ENCODE assay signal across 15 cellular contexts in the genomic region with DNA sequence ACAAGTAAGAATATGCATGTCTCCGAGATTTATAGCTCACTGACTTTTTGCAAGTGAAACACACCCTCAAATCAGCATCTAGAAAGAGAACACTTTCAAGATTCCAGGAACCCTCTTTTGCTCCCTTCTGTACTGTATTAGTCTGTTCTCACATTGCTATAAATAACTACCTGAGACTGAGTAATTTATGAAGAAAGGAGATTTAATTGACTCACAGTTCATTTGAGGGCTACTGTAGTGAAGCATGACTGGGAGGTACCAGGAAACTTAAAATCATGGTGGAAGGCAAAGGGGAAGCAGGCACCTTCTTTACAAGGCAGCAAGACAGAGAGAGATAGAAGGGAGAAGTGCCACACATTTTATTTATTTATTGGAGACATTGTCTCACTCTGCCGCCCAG.
DNase-seq lines count a peak whose midpoint lies in the region; ATAC-seq and TF ChIP-seq lines count a peak whose summit lies in the region.
"Had no signal": no experiment of that assay in that cellular context is flagged by ENCODE, and none has a peak within 500 bp of the region (broad histone marks: within the 10 kb centered on the region; RNA-seq: fewer than 3 reads in every experiment).

No MANE protein-coding gene starts in this region.

- no peaks in the 10 kb centered on the region for H3K9me3 Mint-ChIP-seq in activated CD8-positive, alpha-beta memory T cell treated with anti-CD3 and anti-CD28 coated beads, Interleukin-2, amount 10 ng/mL, durations not matched to agents 7 days and 5 days (ENCODE audit: low read depth)
- H3K9me3 Mint-ChIP-seq in CD8-positive, alpha-beta memory T cell, result no peaks in the 10 kb centered on the region
- H3K9me3 Mint-ChIP-seq in activated T-helper 17 cell treated with anti-CD3 and anti-CD28 coated beads, Interleukin-2, amount 50 U/mL, for 72 hours, result no peaks in the 10 kb centered on the region
- no peaks in the 10 kb centered on the region for H3K9me3 Mint-ChIP-seq in natural killer cell

- peaks cover 72% of the 10 kb centered on the region for H3K36me3 Mint-ChIP-seq in activated CD8-positive, alpha-beta memory T cell treated with anti-CD3 and anti-CD28 coated beads, Interleukin-2, amount 10 ng/mL, durations not matched to agents 7 days and 5 days
- H3K36me3 Mint-ChIP-seq in CD8-positive, alpha-beta memory T cell, result peaks cover 19 to 87% (median 30%) of the 10 kb centered on the region in 3 donors
- peaks cover 79% of the 10 kb centered on the region for H3K36me3 Mint-ChIP-seq in activated T-helper 17 cell treated with anti-CD3 and anti-CD28 coated beads, Interleukin-2, amount 50 U/mL, for 72 hours (ENCODE audit: low read depth)
- H3K36me3 Mint-ChIP-seq in natural killer cell, result peaks cover 46% of the 10 kb centered on the region

- no peak for TF ChIP-seq CTCF in natural killer cell (IDR thresholded peaks at IDR 0.05)

- H3K4me1 ChIP-seq in CD8-positive, alpha-beta memory T cell (ENCODE audit: insufficient read depth, low read length), result peaks cover 6% of the 10 kb centered on the region

- no peak overlapping the region for H3K27ac ChIP-seq in CD8-positive, alpha-beta memory T cell (ENCODE audit: low read depth, low read length)
- H3K27ac ChIP-seq: KMS-11 had no signal

- peaks cover 13% of the 10 kb centered on the region for H3K36me3 ChIP-seq in CD8-positive, alpha-beta memory T cell (ENCODE audit: insufficient read depth, low read length)

- H3K9me3 ChIP-seq in CD8-positive, alpha-beta memory T cell (ENCODE audit: low read length), result no peaks in the 10 kb centered on the region

- H3K27me3 Mint-ChIP-seq in activated CD8-positive, alpha-beta memory T cell treated with anti-CD3 and anti-CD28 coated beads, Interleukin-2, amount 10 ng/mL, durations not matched to agents 7 days and 5 days, result no peaks in the 10 kb centered on the region
- H3K27me3 Mint-ChIP-seq in CD8-positive, alpha-beta memory T cell, result no peaks in the 10 kb centered on the region
- no peaks in the 10 kb centered on the region for H3K27me3 Mint-ChIP-seq in activated T-helper 17 cell treated with anti-CD3 and anti-CD28 coated beads, Interleukin-2, amount 50 U/mL, for 72 hours
- no peaks in the 10 kb centered on the region for H3K27me3 Mint-ChIP-seq in natural killer cell (ENCODE audit: low read depth in 2 of 2)

- H3K4me1 Mint-ChIP-seq in activated CD8-positive, alpha-beta memory T cell treated with anti-CD3 and anti-CD28 coated beads, Interleukin-2, amount 10 ng/mL, durations not matched to agents 7 days and 5 days, result peaks cover 8% of the 10 kb centered on the region
- H3K4me1 Mint-ChIP-seq in CD8-positive, alpha-beta memory T cell, result peaks cover 17 to 28% (median 24%) of the 10 kb centered on the region in 3 donors
- H3K4me1 Mint-ChIP-seq in activated T-helper 17 cell treated with anti-CD3 and anti-CD28 coated beads, Interleukin-2, amount 50 U/mL, for 72 hours, result peaks cover 13% of the 10 kb centered on the region
- peaks cover 13 to 19% of the 10 kb centered on the region in 2 donors for H3K4me1 Mint-ChIP-seq in natural killer cell
- H3K4me1 Mint-ChIP-seq: CD14-positive monocyte had no signal

- POLR2A ChIA-PET in CD8-positive, alpha-beta memory T cell (lab: Charles Lee), result no interaction called here

- DNase-seq in activated CD8-positive, alpha-beta memory T cell treated with anti-CD3 and anti-CD28 coated beads, Interleukin-2, amount 10 ng/mL, durations not matched to agents 7 days and 5 days, result no peak
- no peak for DNase-seq in activated CD8-positive, alpha-beta memory T cell treated with anti-CD3 and anti-CD28 coated beads for 24 hours
- no peak for DNase-seq in CD8-positive, alpha-beta memory T cell
- DNase-seq in natural killer cell (no peak), OCI-M2 (lab: John Stamatoyannopoulos, UW; ENCODE audit: unreplicated experiment) (no peak), ureter (ENCODE audit: low spot score) (no peak)
- DNase-seq: H7, NCI-H1105 treated with DMSO at 0.1 percent for 48 hours, NCI-H187 treated with DMSO at 0.1 percent for 48 hours, NCI-H2171 treated with DMSO at 0.1 percent for 48 hours, NCI-H774 had no signal

- H3K27me3 ChIP-seq in CD8-positive, alpha-beta memory T cell (ENCODE audit: insufficient read depth, low read length, poor library complexity, severe bottlenecking), result no peaks in the 10 kb centered on the region

- CTCF ChIA-PET in activated CD8-positive, alpha-beta memory T cell treated with anti-CD3 and anti-CD28 coated beads, Interleukin-2, amount 10 ng/mL, durations not matched to agents 7 days and 5 days (lab: Charles Lee), result no interaction called here
- CTCF ChIA-PET in CD8-positive, alpha-beta memory T cell (lab: Charles Lee), result no interaction called here

- H3K4me3 ChIP-seq in CD8-positive, alpha-beta memory T cell (ENCODE audit: low read length), result no peak overlapping the region

- peak overlapping the region; percentile 4 for H3K27ac Mint-ChIP-seq in activated CD8-positive, alpha-beta memory T cell treated with anti-CD3 and anti-CD28 coated beads, Interleukin-2, amount 10 ng/mL, durations not matched to agents 7 days and 5 days
- H3K27ac Mint-ChIP-seq in CD8-positive, alpha-beta memory T cell, result peak overlapping the region in 6 of 8 donors; percentile 2 to 67 (median 53)
- peak overlapping the region; percentile 64 for H3K27ac Mint-ChIP-seq in activated T-helper 17 cell treated with anti-CD3 and anti-CD28 coated beads, Interleukin-2, amount 50 U/mL, for 72 hours
- H3K27ac Mint-ChIP-seq in natural killer cell, result peak overlapping the region; percentile 11 to 39

- ATAC-seq in activated CD8-positive, alpha-beta memory T cell treated with anti-CD3 and anti-CD28 coated beads, Interleukin-2, amount 10 ng/mL, durations not matched to agents 7 days and 5 days, result no peak
- ATAC-seq in activated T-helper 17 cell treated with anti-CD3 and anti-CD28 coated beads, Interleukin-2, amount 50 U/mL, for 72 hours (replicated peaks), result peak; percentile 87
- no peak for ATAC-seq in natural killer cell
- ATAC-seq: Panc1 had no signal

- H3K4me3 Mint-ChIP-seq in activated CD8-positive, alpha-beta memory T cell treated with anti-CD3 and anti-CD28 coated beads, Interleukin-2, amount 10 ng/mL, durations not matched to agents 7 days and 5 days, result no peak overlapping the region
- no peak overlapping the region for H3K4me3 Mint-ChIP-seq in CD8-positive, alpha-beta memory T cell
- H3K4me3 Mint-ChIP-seq in activated T-helper 17 cell treated with anti-CD3 and anti-CD28 coated beads, Interleukin-2, amount 50 U/mL, for 72 hours, result no peak overlapping the region
- H3K4me3 Mint-ChIP-seq in natural killer cell, result no peak overlapping the region
- H3K4me3 Mint-ChIP-seq: CD14-positive monocyte had no signal

- intact Hi-C loops in natural killer cell (cut with micrococcal nuclease), result no loop called here

Comparison
In these comparisons a context has a peak if more than half of its experiments do, and no peak if none do; other contexts are left out.
1. H3K27ac Mint-ChIP-seq: peak in every context shown above with its lines; median percentile 64 in activated T-helper 17 cell treated with anti-CD3 and anti-CD28 coated beads, Interleukin-2, amount 50 U/mL, for 72 hours; 53 in CD8-positive, alpha-beta memory T cell; 25 in natural killer cell; 4 in activated CD8-positive, alpha-beta memory T cell treated with anti-CD3 and anti-CD28 coated beads, Interleukin-2, amount 10 ng/mL, durations not matched to agents 7 days and 5 days.